ENCODE assay signal across 10 cellular contexts in genomic region chr6:1335367-1336037, GRCh38. TPM values are rescaled to one million over a fixed set of nuclear protein-coding genes. Genes with fewer than 3 reads are reported as not detected.
DNase-seq lines count a peak whose midpoint lies in the region; ATAC-seq lines count a peak whose summit lies in the region.
"Had no signal": no experiment of that assay in that cellular context is flagged by ENCODE, and none has a peak within 500 bp of the region (broad histone marks: within the 10 kb centered on the region; RNA-seq: fewer than 3 reads in every experiment).

No MANE protein-coding gene starts in this region.

- no peak overlapping the region for H2BK120ac ChIP-seq in neuronal stem cell (ENCODE audit: low read depth, low read length)

- peaks cover 0 to 2% (median 0%) of the 10 kb centered on the region in 4 donors for H3K4me1 Mint-ChIP-seq in naive thymus-derived CD8-positive, alpha-beta T cell

- no CpG with 5 or more reads among the region's 14 CpGs for WGBS in neuronal stem cell (ENCODE audit: extremely low coverage in 2 of 2, insufficient read length in 2 of 2, insufficient replicate concordance in 1 of 2), 2 donors

- H3K4me3 Mint-ChIP-seq in naive thymus-derived CD8-positive, alpha-beta T cell, result no peak overlapping the region
- H3K4me3 Mint-ChIP-seq: natural killer cell treated with Interleukin-12 subunit alpha and Interleukin-12 subunit beta and Interleukin-15 and Interleukin-18, amount 100 ng/mL, for 72 hours had no signal

- H3K36me3 ChIP-seq in neuronal stem cell (replicated peaks in 1 of 2; ENCODE audit: control insufficient read depth in 2 of 2, insufficient read depth in 2 of 2, low read length in 2 of 2), result no peaks in the 10 kb centered on the region
- H3K36me3 ChIP-seq: brain microvascular endothelial cell had no signal

- H3K18ac ChIP-seq in neuronal stem cell (ENCODE audit: low read length), result no peak overlapping the region

- no peak overlapping the region for H3K4me2 ChIP-seq in neuronal stem cell (ENCODE audit: insufficient read depth, low read length, poor library complexity, severe bottlenecking)

- H3K9me3 Mint-ChIP-seq in naive thymus-derived CD8-positive, alpha-beta T cell, result peaks cover 0 to 9% (median 6%) of the 10 kb centered on the region in 9 donors

- no peak overlapping the region for H4K91ac ChIP-seq in neuronal stem cell (ENCODE audit: low read depth, low read length, poor library complexity)

- POLR2A ChIA-PET in naive thymus-derived CD8-positive, alpha-beta T cell (lab: Charles Lee), result no interaction called here

- H3K9me3 ChIP-seq in neuronal stem cell (replicated peaks in 1 of 2; ENCODE audit: control insufficient read depth in 2 of 2, insufficient read depth in 1 of 2, low read depth in 1 of 2, low read length in 2 of 2), result no peaks in the 10 kb centered on the region

- H3K14ac ChIP-seq in neuronal stem cell (ENCODE audit: low read length), result no peak overlapping the region

- peak; percentile 99 for ATAC-seq in esophagus mucosa
- ATAC-seq in naive thymus-derived CD8-positive, alpha-beta T cell, result no peak
- ATAC-seq: natural killer cell treated with Interleukin-12 subunit alpha and Interleukin-12 subunit beta and Interleukin-15 and Interleukin-18, amount 100 ng/mL, for 72 hours had no signal

- H3K4me1 ChIP-seq in neuronal stem cell (ENCODE audit: control insufficient read depth in 2 of 2, insufficient read depth in 1 of 2, low read depth in 1 of 2, low read length in 2 of 2), result peaks cover 3 to 4% of the 10 kb centered on the region in 2 donors

- peaks cover 16 to 63% (median 32%) of the 10 kb centered on the region in 5 donors for H3K27me3 Mint-ChIP-seq in naive thymus-derived CD8-positive, alpha-beta T cell

- H3K27me3 ChIP-seq in neuronal stem cell (ENCODE audit: control insufficient read depth in 3 of 3, insufficient read depth in 3 of 3, low read depth in 1 of 3, low read length in 3 of 3), result peaks cover 0 to 16% (median 0%) of the 10 kb centered on the region in 3 experiments
- H3K27me3 ChIP-seq: brain microvascular endothelial cell had no signal

- peak overlapping the region; percentile 37 for H2AFZ ChIP-seq in neuronal stem cell (ENCODE audit: low read length)

- H3K27ac ChIP-seq in neuronal stem cell (replicated peaks; ENCODE audit: low read length) (no peak overlapping the region), substantia nigra (ENCODE audit: low read depth, low read length, poor library complexity, severe bottlenecking) (no peak overlapping the region)
- H3K27ac ChIP-seq: brain microvascular endothelial cell had no signal

- no peak overlapping the region for H2BK15ac ChIP-seq in neuronal stem cell (ENCODE audit: low read length)

- H3K36me3 Mint-ChIP-seq in naive thymus-derived CD8-positive, alpha-beta T cell, result peaks cover 0 to 1% (median 0%) of the 10 kb centered on the region in 3 donors
- H3K36me3 Mint-ChIP-seq: natural killer cell treated with Interleukin-12 subunit alpha and Interleukin-12 subunit beta and Interleukin-15 and Interleukin-18, amount 100 ng/mL, for 72 hours had no signal

- no peak overlapping the region for H2BK12ac ChIP-seq in neuronal stem cell (ENCODE audit: low read length)

- no peak overlapping the region for H2BK5ac ChIP-seq in neuronal stem cell (ENCODE audit: low read length)

- no peak overlapping the region for H3K4me3 ChIP-seq in neuronal stem cell (ENCODE audit: low read length in 2 of 2)

- no peaks in the 10 kb centered on the region for H3K79me1 ChIP-seq in neuronal stem cell (ENCODE audit: low read depth, low read length)

- H4K8ac ChIP-seq in neuronal stem cell (ENCODE audit: low read depth, low read length), result no peak overlapping the region

- no peak overlapping the region for H3K27ac Mint-ChIP-seq in naive thymus-derived CD8-positive, alpha-beta T cell
- H3K27ac Mint-ChIP-seq: natural killer cell treated with Interleukin-12 subunit alpha and Interleukin-12 subunit beta and Interleukin-15 and Interleukin-18, amount 100 ng/mL, for 72 hours had no signal

- H2AK5ac ChIP-seq in neuronal stem cell (ENCODE audit: low read depth, low read length), result no peak overlapping the region

- no peak overlapping the region for H3K4ac ChIP-seq in neuronal stem cell (ENCODE audit: low read length)

- DNase-seq in DMS 273 treated with DMSO at 0.1 percent for 48 hours (lab: John Stamatoyannopoulos, UW) (peak; percentile 15), NOMO-1 (lab: John Stamatoyannopoulos, UW; ENCODE audit: unreplicated experiment in 2 of 2) (peak; percentile 91), neuronal stem cell (ENCODE audit: low spot score) (no peak), substantia nigra (lab: John Stamatoyannopoulos, UW) (no peak), NCI-H510A treated with DMSO at 0.1 percent for 48 hours (lab: John Stamatoyannopoulos, UW) (no peak), NCI-H2029 (lab: John Stamatoyannopoulos, UW) (no peak)
- DNase-seq in naive thymus-derived CD8-positive, alpha-beta T cell, result no peak
- DNase-seq: brain microvascular endothelial cell had no signal

- no peak overlapping the region for H3K23ac ChIP-seq in neuronal stem cell (ENCODE audit: low read depth, low read length, poor library complexity)

- no peak overlapping the region for H3K9ac ChIP-seq in neuronal stem cell (ENCODE audit: low read depth, low read length, poor library complexity)

RNA-seq across cellular contexts. Expression of gene FOXQ1, which starts 23.6 kb away (rescaled TPM):
- total RNA-seq in esophagus mucosa, result 10.0 TPM
- polyA plus RNA-seq in neuronal stem cell (2013, experiment 1 of 2), result not detected
- polyA plus RNA-seq in neuronal stem cell (2013, experiment 2 of 2), result 0.01 TPM
- not detected for total RNA-seq in naive thymus-derived CD8-positive, alpha-beta T cell
- polyA plus RNA-seq in naive thymus-derived CD8-positive, alpha-beta T cell, result not detected
- total RNA-seq: natural killer cell treated with Interleukin-12 subunit alpha and Interleukin-12 subunit beta and Interleukin-15 and Interleukin-18, amount 100 ng/mL, for 72 hours had no signal

RNA-seq across cellular contexts. Expression of gene FOXF2, which starts 53.9 kb away (rescaled TPM):
- total RNA-seq in esophagus mucosa, result 0.64 TPM
- not detected for polyA plus RNA-seq in neuronal stem cell (2013, experiment 1 of 2)
- not detected for polyA plus RNA-seq in neuronal stem cell (2013, experiment 2 of 2)
- not detected for total RNA-seq in naive thymus-derived CD8-positive, alpha-beta T cell
- not detected for polyA plus RNA-seq in naive thymus-derived CD8-positive, alpha-beta T cell
- total RNA-seq: natural killer cell treated with Interleukin-12 subunit alpha and Interleukin-12 subunit beta and Interleukin-15 and Interleukin-18, amount 100 ng/mL, for 72 hours had no signal

Comparison
In these comparisons a context has a peak if more than half of its experiments do, and no peak if none do; other contexts are left out.
1. DNase-seq: peak in DMS 273 treated with DMSO at 0.1 percent for 48 hours (single experiment) and NOMO-1 (2 of 2); none in neuronal stem cell (single experiment), substantia nigra (0 of 49), naive thymus-derived CD8-positive, alpha-beta T cell (0 of 10), NCI-H510A treated with DMSO at 0.1 percent for 48 hours (single experiment) and NCI-H2029 (single experiment).
2. RNA of gene FOXQ1, which starts 23.6 kb away (total RNA-seq): 10.0 TPM in esophagus mucosa (single experiment); not detected in naive thymus-derived CD8-positive, alpha-beta T cell; every median in the first group is over 10 times any median in the second.